In the genomic region with DNA sequence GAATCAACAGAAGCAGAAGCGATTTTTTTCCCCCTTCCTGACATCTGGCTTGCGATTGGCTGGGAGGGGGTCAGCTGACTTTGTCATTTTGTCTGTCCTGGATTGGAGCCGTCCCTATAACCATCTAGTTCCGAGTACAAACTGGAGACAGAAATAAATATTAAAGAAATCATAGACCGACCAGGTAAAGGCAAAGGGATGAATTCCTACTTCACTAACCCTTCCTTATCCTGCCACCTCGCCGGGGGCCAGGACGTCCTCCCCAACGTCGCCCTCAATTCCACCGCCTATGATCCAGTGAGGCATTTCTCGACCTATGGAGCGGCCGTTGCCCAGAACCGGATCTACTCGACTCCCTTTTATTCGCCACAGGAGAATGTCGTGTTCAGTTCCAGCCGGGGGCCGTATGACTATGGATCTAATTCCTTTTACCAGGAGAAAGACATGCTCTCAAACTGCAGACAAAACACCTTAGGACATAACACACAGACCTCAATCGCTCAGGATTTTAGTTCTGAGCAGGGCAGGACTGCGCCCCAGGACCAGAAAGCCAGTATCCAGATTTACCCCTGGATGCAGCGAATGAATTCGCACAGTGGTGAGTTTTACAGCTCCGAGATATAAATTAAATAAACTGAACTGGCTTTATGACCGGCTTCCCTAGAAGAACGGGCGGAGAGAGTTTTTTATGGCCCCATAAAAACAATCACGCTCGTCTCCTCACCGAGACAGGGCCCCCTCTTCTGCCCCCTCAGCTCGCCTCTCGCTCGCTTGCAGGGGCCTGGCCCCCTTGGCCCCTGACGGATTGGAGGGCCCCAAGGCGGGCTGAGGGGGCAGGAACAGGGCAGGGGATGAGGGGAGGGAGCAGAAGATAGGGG, we compare ENCODE assay signal across 8 cellular contexts. TPM values are rescaled to one million over a fixed set of nuclear protein-coding genes. Genes with fewer than 3 reads are reported as not detected.
DNase-seq lines count a peak whose midpoint lies in the region; ATAC-seq and TF ChIP-seq lines count a peak whose summit lies in the region.

A gene (plus strand): TSS at position 117 of the 878 bp plus-strand sequence. CDS start 82 bp downstream, at position 199.

- H3K27ac ChIP-seq in foreskin keratinocyte = no peak within 1 kb of the TSS

- H3K4me3 Mint-ChIP-seq in stimulated activated naive CD8-positive, alpha-beta T cell treated with anti-CD3 and anti-CD28 coated beads, Interleukin-15, amount 100 ng/mL, for 72 hours = peak within 1 kb of the TSS; percentile 42 to 44
- no peak within 1 kb of the TSS for H3K4me3 Mint-ChIP-seq in activated T-helper 1 cell treated with anti-CD3 and anti-CD28 coated beads, Interleukin-12 subunit alpha, Interleukin-12 subunit beta, Interleukin-2, Interleukin-4 antibody, amounts not matched to agents 30 ng/mL and 10 ng/mL and 1 ng/mL, durations not matched to agents 14 hours and 24 hours and 36 hours

- ATAC-seq in foreskin keratinocyte (peak; percentile 57), GM21717 (IDR thresholded peaks at IDR 0.05; ENCODE audit: unreplicated experiment) (no peak)
- no peak for ATAC-seq in stimulated activated naive CD8-positive, alpha-beta T cell treated with anti-CD3 and anti-CD28 coated beads, Interleukin-15, amount 100 ng/mL, for 72 hours

- TF ChIP-seq CTCF in foreskin keratinocyte (conservative IDR thresholded peaks at IDR 0.05) = no peak

- H3K4me1 Mint-ChIP-seq in stimulated activated naive CD8-positive, alpha-beta T cell treated with anti-CD3 and anti-CD28 coated beads, Interleukin-15, amount 100 ng/mL, for 72 hours = peaks cover 58% of the 10 kb centered on the region
- H3K4me1 Mint-ChIP-seq in activated T-helper 1 cell treated with anti-CD3 and anti-CD28 coated beads, Interleukin-12 subunit alpha, Interleukin-12 subunit beta, Interleukin-2, Interleukin-4 antibody, amounts not matched to agents 30 ng/mL and 10 ng/mL and 1 ng/mL, durations not matched to agents 14 hours and 24 hours and 36 hours (ENCODE audit: low read depth) = peaks cover 23% of the 10 kb centered on the region

- H3K4me1 ChIP-seq in foreskin keratinocyte = peaks cover 32% of the 10 kb centered on the region

- intact Hi-C loops in activated T-helper 1 cell treated with anti-CD3 and anti-CD28 coated beads, Interleukin-12 subunit alpha, Interleukin-12 subunit beta, Interleukin-2, Interleukin-4 antibody, amounts not matched to agents 30 ng/mL and 10 ng/mL and 1 ng/mL, durations not matched to agents 14 hours and 24 hours and 36 hours (cut with micrococcal nuclease) = no loop called here

- DNase-seq in NCI-H345 (lab: John Stamatoyannopoulos, UW) (peak; percentile 16), NCI-H345 treated with DMSO at 0.1 percent for 48 hours (lab: John Stamatoyannopoulos, UW; ENCODE audit: unreplicated experiment) (no peak), RKO (ENCODE audit: low spot score) (peak; percentile 60), foreskin keratinocyte (peak in 1 of 2 donors; percentile 35), hypothalamus (lab: John Stamatoyannopoulos, UW) (no peak)
- DNase-seq in stimulated activated naive CD8-positive, alpha-beta T cell treated with anti-CD3 and anti-CD28 coated beads, Interleukin-15, amount 100 ng/mL, for 72 hours = no peak
- no peak for DNase-seq in activated T-helper 1 cell treated with anti-CD3 and anti-CD28 coated beads, Interleukin-12 subunit alpha, Interleukin-12 subunit beta, Interleukin-2, Interleukin-4 antibody, amounts not matched to agents 30 ng/mL and 10 ng/mL and 1 ng/mL, durations not matched to agents 14 hours and 24 hours and 36 hours (ENCODE audit: low spot score)

- H3K27ac Mint-ChIP-seq in stimulated activated naive CD8-positive, alpha-beta T cell treated with anti-CD3 and anti-CD28 coated beads, Interleukin-15, amount 100 ng/mL, for 72 hours = no peak within 1 kb of the TSS
- no peak within 1 kb of the TSS for H3K27ac Mint-ChIP-seq in activated T-helper 1 cell treated with anti-CD3 and anti-CD28 coated beads, Interleukin-12 subunit alpha, Interleukin-12 subunit beta, Interleukin-2, Interleukin-4 antibody, amounts not matched to agents 30 ng/mL and 10 ng/mL and 1 ng/mL, durations not matched to agents 14 hours and 24 hours and 36 hours

- H3K27me3 Mint-ChIP-seq in stimulated activated naive CD8-positive, alpha-beta T cell treated with anti-CD3 and anti-CD28 coated beads, Interleukin-15, amount 100 ng/mL, for 72 hours = peaks cover 100% of the 10 kb centered on the region
- peaks cover 86% of the 10 kb centered on the region for H3K27me3 Mint-ChIP-seq in activated T-helper 1 cell treated with anti-CD3 and anti-CD28 coated beads, Interleukin-12 subunit alpha, Interleukin-12 subunit beta, Interleukin-2, Interleukin-4 antibody, amounts not matched to agents 30 ng/mL and 10 ng/mL and 1 ng/mL, durations not matched to agents 14 hours and 24 hours and 36 hours (ENCODE audit: insufficient read depth)

- no peaks in the 10 kb centered on the region for H3K9me3 Mint-ChIP-seq in stimulated activated naive CD8-positive, alpha-beta T cell treated with anti-CD3 and anti-CD28 coated beads, Interleukin-15, amount 100 ng/mL, for 72 hours
- no peaks in the 10 kb centered on the region for H3K9me3 Mint-ChIP-seq in activated T-helper 1 cell treated with anti-CD3 and anti-CD28 coated beads, Interleukin-12 subunit alpha, Interleukin-12 subunit beta, Interleukin-2, Interleukin-4 antibody, amounts not matched to agents 30 ng/mL and 10 ng/mL and 1 ng/mL, durations not matched to agents 14 hours and 24 hours and 36 hours

- no peaks in the 10 kb centered on the region for H3K27me3 ChIP-seq in foreskin keratinocyte

- H3K36me3 Mint-ChIP-seq in activated T-helper 1 cell treated with anti-CD3 and anti-CD28 coated beads, Interleukin-12 subunit alpha, Interleukin-12 subunit beta, Interleukin-2, Interleukin-4 antibody, amounts not matched to agents 30 ng/mL and 10 ng/mL and 1 ng/mL, durations not matched to agents 14 hours and 24 hours and 36 hours (ENCODE audit: low read depth) = no peaks in the 10 kb centered on the region

RNA-seq across cellular contexts. Expression of the gene that starts here (rescaled TPM):
- total RNA-seq in foreskin keratinocyte = 3.9 and 4.3 TPM in 2 replicates
- polyA plus RNA-seq in foreskin keratinocyte = 6.1 and 6.4 TPM in 2 replicates
- not detected in 2 replicates for total RNA-seq in activated T-helper 1 cell treated with anti-CD3 and anti-CD28 coated beads, Interleukin-12 subunit alpha, Interleukin-12 subunit beta, Interleukin-2, Interleukin-4 antibody, amounts not matched to agents 30 ng/mL and 10 ng/mL and 1 ng/mL, durations not matched to agents 14 hours and 24 hours and 36 hours

Comparison
In these comparisons a context has a peak if more than half of its experiments do, and no peak if none do; other contexts are left out.
1. DNase-seq: peak in NCI-H345 (single experiment) and RKO (single experiment); none in NCI-H345 treated with DMSO at 0.1 percent for 48 hours (single experiment), stimulated activated naive CD8-positive, alpha-beta T cell treated with anti-CD3 and anti-CD28 coated beads, Interleukin-15, amount 100 ng/mL, for 72 hours (0 of 2), hypothalamus (0 of 51) and activated T-helper 1 cell treated with anti-CD3 and anti-CD28 coated beads, Interleukin-12 subunit alpha, Interleukin-12 subunit beta, Interleukin-2, Interleukin-4 antibody, amounts not matched to agents 30 ng/mL and 10 ng/mL and 1 ng/mL, durations not matched to agents 14 hours and 24 hours and 36 hours (single experiment).